In genomic region chr5:40694433-40694832, GRCh38 we compare ENCODE assay signal across 20 cellular contexts.
"Had no signal": no experiment of that assay in that cellular context is flagged by ENCODE, and none has a peak within 500 bp of the region (broad histone marks: within the 10 kb centered on the region; RNA-seq: fewer than 3 reads in every experiment).

No MANE protein-coding gene starts in this region.

- H3K9me3 Mint-ChIP-seq: memory B cell; stimulated activated naive B cell treated with anti-CD40 and anti-IgM and Interleukin-4, amounts not matched to agents 10 μg/mL and 1 μg/mL and 100 μg/mL, for 72 hours had no signal

- DNase-seq: effector CD4-positive, alpha-beta T cell; gastrocnemius medialis; heart right ventricle; left ventricle myocardium inferior; lower lobe of right lung; psoas muscle; sigmoid colon; stimulated activated CD4-positive, alpha-beta T cell treated with anti-CD3 and anti-CD28 coated beads, Interleukin-2, amount 100 ng/mL, for 24 hours; stimulated activated CD4-positive, alpha-beta T cell treated with anti-CD3 and anti-CD28 coated beads, Interleukin-4, amount 100 ng/mL, for 4 hours; stimulated activated naive B cell treated with anti-CD40 and anti-IgM and Interleukin-4, amounts not matched to agents 10 μg/mL and 1 μg/mL and 100 μg/mL, for 72 hours; stomach; substantia nigra; transverse colon had no signal

- H3K27ac Mint-ChIP-seq: memory B cell, mesothelial cell of epicardium had no signal

- H3K4me3 ChIP-seq: coronary artery, esophagus muscularis mucosa, gastrocnemius medialis, heart right ventricle, left ventricle myocardium inferior, lower lobe of right lung, psoas muscle, sigmoid colon, skin epidermis, stomach, thoracic aorta, transverse colon had no signal

- H3K27me3 Mint-ChIP-seq: memory B cell; stimulated activated naive B cell treated with anti-CD40 and anti-IgM and Interleukin-4, amounts not matched to agents 10 μg/mL and 1 μg/mL and 100 μg/mL, for 72 hours had no signal

- H3K9me3 ChIP-seq: esophagus muscularis mucosa, gastrocnemius medialis, left ventricle myocardium inferior, lower lobe of right lung, neutrophil, psoas muscle, sigmoid colon, stomach, thoracic aorta, transverse colon had no signal

- ATAC-seq: gastrocnemius medialis; heart right ventricle; lower lobe of right lung; psoas muscle; stimulated activated naive B cell treated with anti-CD40 and anti-IgM and Interleukin-4, amounts not matched to agents 10 μg/mL and 1 μg/mL and 100 μg/mL, for 72 hours had no signal

- H3K36me3 ChIP-seq: gastrocnemius medialis, thoracic aorta had no signal

- H3K27ac ChIP-seq: coronary artery, esophagus muscularis mucosa, gastrocnemius medialis, heart right ventricle, left ventricle myocardium inferior, lower lobe of right lung, neutrophil, psoas muscle, sigmoid colon, skin epidermis, stomach, thoracic aorta, transverse colon had no signal

- H3K27me3 ChIP-seq: esophagus muscularis mucosa, gastrocnemius medialis, heart right ventricle, neutrophil, sigmoid colon, stomach, transverse colon had no signal

- H3K4me3 Mint-ChIP-seq: memory B cell; mesothelial cell of epicardium; stimulated activated naive B cell treated with anti-CD40 and anti-IgM and Interleukin-4, amounts not matched to agents 10 μg/mL and 1 μg/mL and 100 μg/mL, for 72 hours had no signal
